In the genomic region with DNA sequence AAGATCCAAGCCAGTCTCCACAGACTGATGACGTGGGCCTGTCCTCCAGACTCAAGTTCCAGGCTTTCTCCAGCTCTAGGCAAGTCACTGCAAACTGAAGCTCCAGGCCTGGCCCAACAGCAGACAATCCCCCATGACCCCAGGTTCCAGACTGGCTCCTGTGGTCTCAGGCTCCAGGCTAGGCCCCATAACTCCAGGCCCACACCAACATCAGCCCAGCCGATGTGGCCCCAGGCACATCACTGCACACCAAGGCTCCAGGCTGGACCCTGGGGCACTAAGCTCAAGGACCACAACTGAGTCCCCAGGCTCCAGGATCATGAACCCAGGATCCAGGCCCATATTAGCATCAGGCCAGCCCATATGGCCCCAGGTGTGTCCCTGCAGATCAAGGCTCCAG, we compare ENCODE assay signal across 31 cellular contexts.
"Had no signal": no experiment of that assay in that cellular context is flagged by ENCODE, and none has a peak within 500 bp of the region (broad histone marks: within the 10 kb centered on the region; RNA-seq: fewer than 3 reads in every experiment).

No MANE protein-coding gene starts in this region.

- H3K27me3 Mint-ChIP-seq: naive B cell; stimulated activated naive CD8-positive, alpha-beta T cell treated with anti-CD3 and anti-CD28 coated beads, Interleukin-15, Interleukin-2, amounts not matched to agents 100 ng/mL and 50 ng/mL, for 24 hours had no signal

- H3K4me1 Mint-ChIP-seq: immature natural killer cell, mesothelial cell of epicardium, naive B cell, natural killer cell, nephron progenitor cell, neural progenitor cell had no signal

- H3K9me3 Mint-ChIP-seq: mesothelial cell of epicardium; nephron progenitor cell; neural progenitor cell; stimulated activated naive CD8-positive, alpha-beta T cell treated with anti-CD3 and anti-CD28 coated beads, Interleukin-15, Interleukin-2, amounts not matched to agents 100 ng/mL and 50 ng/mL, for 24 hours had no signal

- H3K27me3 ChIP-seq: heart right ventricle, hepatocyte, left lung, neural progenitor cell, pancreas, spleen, suprapubic skin, tibial artery, uterus had no signal

- H3K4me3 Mint-ChIP-seq: immature natural killer cell; mesothelial cell of epicardium; naive B cell; natural killer cell; nephron progenitor cell; neural progenitor cell; stimulated activated naive CD8-positive, alpha-beta T cell treated with anti-CD3 and anti-CD28 coated beads, Interleukin-15, Interleukin-2, amounts not matched to agents 100 ng/mL and 50 ng/mL, for 24 hours had no signal

- H3K9me3 ChIP-seq: left lung, lower lobe of right lung, pancreas, prostate gland, suprapubic skin, thoracic aorta, tibial artery, uterus had no signal

- H3K36me3 ChIP-seq: heart right ventricle, left lung, lower lobe of right lung, neural progenitor cell, pancreas, prostate gland, spleen, suprapubic skin, thoracic aorta, tibial artery, uterus had no signal

- H3K4me1 ChIP-seq: heart right ventricle, left lung, lower lobe of right lung, neural progenitor cell, pancreas, prostate gland, spleen, suprapubic skin, tibial artery, uterus had no signal

- FAIRE-seq: islet of Langerhans, kidney, pancreas had no signal

- ATAC-seq: heart right ventricle, left colon, left lung, natural killer cell, pancreas, right cardiac atrium, sciatic nerve had no signal

- H3K36me3 Mint-ChIP-seq: mesothelial cell of epicardium, naive B cell, natural killer cell, neural progenitor cell had no signal

- H3K4me3 ChIP-seq: heart right ventricle, hepatocyte, left lung, lower lobe of right lung, neural progenitor cell, pancreas, prostate gland, skin epidermis, spleen, suprapubic skin, thoracic aorta, tibial artery, uterus had no signal

- H3K27ac Mint-ChIP-seq: immature natural killer cell; mesothelial cell of epicardium; naive B cell; natural killer cell; nephron progenitor cell; neural progenitor cell; stimulated activated naive CD8-positive, alpha-beta T cell treated with anti-CD3 and anti-CD28 coated beads, Interleukin-15, Interleukin-2, amounts not matched to agents 100 ng/mL and 50 ng/mL, for 24 hours had no signal

- DNase-seq: heart right ventricle; immature natural killer cell; kidney; left colon; lower lobe of right lung; mammary epithelial cell; mesenchymal stem cell; naive B cell; natural killer cell; nephron progenitor cell; retina; right cardiac atrium; spleen; stimulated activated CD4-positive, alpha-beta T cell treated with anti-CD3 and anti-CD28 coated beads, Interleukin-4, amount 100 ng/mL, for 4 hours; stimulated activated CD8-positive, alpha-beta memory T cell treated with anti-CD3 and anti-CD28 coated beads, Interleukin-4, amount 100 ng/mL, for 48 hours; stimulated activated naive CD4-positive, alpha-beta T cell; tibial artery; trophoblast cell; uterus had no signal

- H3K27ac ChIP-seq: heart right ventricle, hepatocyte, left lung, lower lobe of right lung, neural progenitor cell, pancreas, prostate gland, skin epidermis, spleen, suprapubic skin, thoracic aorta, tibial artery, uterus had no signal
